ENCODE assay signal across 28 cellular contexts in the genomic region with DNA sequence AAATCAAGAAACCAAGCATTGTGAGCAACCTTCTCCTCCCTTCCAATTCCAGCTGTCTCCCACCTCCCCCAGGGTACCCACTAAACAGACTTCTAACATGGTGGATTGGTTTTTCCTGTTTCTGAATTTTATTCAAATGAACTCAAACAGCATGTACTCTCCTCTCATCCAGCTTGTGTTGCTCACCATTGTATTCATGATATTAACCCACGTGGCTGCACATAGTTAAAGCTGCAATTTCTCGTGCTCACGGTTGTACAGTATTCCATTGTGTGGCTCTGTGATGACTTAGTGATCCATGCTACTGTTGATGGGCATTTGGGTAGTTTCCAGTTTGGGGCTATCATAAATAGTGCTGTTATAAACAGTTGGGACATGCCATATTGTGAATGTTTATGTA.
"Had no signal": no experiment of that assay in that cellular context is flagged by ENCODE, and none has a peak within 500 bp of the region (broad histone marks: within the 10 kb centered on the region; RNA-seq: fewer than 3 reads in every experiment).

No MANE protein-coding gene starts in this region.

- DNase-seq: natural killer cell; occipital lobe; ovary; posterior cingulate gyrus; psoas muscle; right cardiac atrium; right lobe of liver; sigmoid colon; small intestine; stimulated activated CD4-positive, alpha-beta T cell treated with anti-CD3 and anti-CD28 coated beads, Interleukin-15, amount 100 ng/mL, for 24 hours; stimulated activated CD4-positive, alpha-beta T cell treated with anti-CD3 and anti-CD28 coated beads, Interleukin-2, amount 100 ng/mL, for 24 hours; stimulated activated CD4-positive, alpha-beta T cell treated with anti-CD3 and anti-CD28 coated beads, Interleukin-2, amount 100 ng/mL, for 48 hours; stimulated activated CD4-positive, alpha-beta T cell treated with anti-CD3 and anti-CD28 coated beads, Interleukin-4, amount 100 ng/mL, for 24 hours; stimulated activated naive B cell treated with anti-CD40 and anti-IgM and Interleukin-4, amounts not matched to agents 10 μg/mL and 1 μg/mL and 100 μg/mL, for 72 hours; stimulated activated naive CD4-positive, alpha-beta T cell treated with Interleukin-2 at 50 U/mL for 16 hours; stomach; thyroid gland; trophoblast cell; upper lobe of left lung; uterus had no signal

- H3K4me3 Mint-ChIP-seq: natural killer cell; nephron; neural progenitor cell; stimulated activated effector memory CD8-positive, alpha-beta T cell treated with anti-CD3 and anti-CD28 coated beads, Interleukin-12 subunit alpha, Interleukin-12 subunit beta, amount 100 ng/mL, for 72 hours; stimulated activated naive B cell treated with anti-CD40 and anti-IgM and Interleukin-4, amounts not matched to agents 10 μg/mL and 1 μg/mL and 100 μg/mL, for 72 hours; stimulated activated naive CD8-positive, alpha-beta T cell treated with anti-CD3 and anti-CD28 coated beads, Interleukin-15, Interleukin-2, amounts not matched to agents 100 ng/mL and 50 ng/mL, for 24 hours had no signal

- H3K4me2 ChIP-seq: neural progenitor cell had no signal

- H3K36me3 Mint-ChIP-seq: natural killer cell; neural progenitor cell; stimulated activated effector memory CD8-positive, alpha-beta T cell treated with anti-CD3 and anti-CD28 coated beads, Interleukin-12 subunit alpha, Interleukin-12 subunit beta, amount 100 ng/mL, for 72 hours; stimulated activated naive B cell treated with anti-CD40 and anti-IgM and Interleukin-4, amounts not matched to agents 10 μg/mL and 1 μg/mL and 100 μg/mL, for 72 hours had no signal

- H3K4me1 ChIP-seq: parathyroid adenoma, psoas muscle, thyroid gland, tibial nerve, upper lobe of left lung, uterus had no signal

- H3K9ac ChIP-seq: neural progenitor cell, parathyroid adenoma had no signal

- H2AFZ ChIP-seq: neural progenitor cell, parathyroid adenoma had no signal

- H3K36me3 ChIP-seq: neural progenitor cell, ovary, right lobe of liver, sigmoid colon, stomach, thoracic aorta, thyroid gland, tibial nerve, upper lobe of left lung, uterus had no signal

- H3K9me3 Mint-ChIP-seq: nephron; neural progenitor cell; stimulated activated effector memory CD8-positive, alpha-beta T cell treated with anti-CD3 and anti-CD28 coated beads, Interleukin-12 subunit alpha, Interleukin-12 subunit beta, amount 100 ng/mL, for 72 hours; stimulated activated naive B cell treated with anti-CD40 and anti-IgM and Interleukin-4, amounts not matched to agents 10 μg/mL and 1 μg/mL and 100 μg/mL, for 72 hours; stimulated activated naive CD8-positive, alpha-beta T cell treated with anti-CD3 and anti-CD28 coated beads, Interleukin-15, Interleukin-2, amounts not matched to agents 100 ng/mL and 50 ng/mL, for 24 hours had no signal

- H3K4me1 Mint-ChIP-seq: natural killer cell; stimulated activated effector memory CD8-positive, alpha-beta T cell treated with anti-CD3 and anti-CD28 coated beads, Interleukin-12 subunit alpha, Interleukin-12 subunit beta, amount 100 ng/mL, for 72 hours; stimulated activated naive B cell treated with anti-CD40 and anti-IgM and Interleukin-4, amounts not matched to agents 10 μg/mL and 1 μg/mL and 100 μg/mL, for 72 hours had no signal

- H3K27ac Mint-ChIP-seq: natural killer cell; nephron; neural progenitor cell; progenitor cell of endocrine pancreas; stimulated activated effector memory CD8-positive, alpha-beta T cell treated with anti-CD3 and anti-CD28 coated beads, Interleukin-12 subunit alpha, Interleukin-12 subunit beta, amount 100 ng/mL, for 72 hours; stimulated activated naive B cell treated with anti-CD40 and anti-IgM and Interleukin-4, amounts not matched to agents 10 μg/mL and 1 μg/mL and 100 μg/mL, for 72 hours; stimulated activated naive CD8-positive, alpha-beta T cell treated with anti-CD3 and anti-CD28 coated beads, Interleukin-15, Interleukin-2, amounts not matched to agents 100 ng/mL and 50 ng/mL, for 24 hours had no signal

- H3K4me3 ChIP-seq: neural progenitor cell, ovary, psoas muscle, right lobe of liver, sigmoid colon, stomach, thoracic aorta, thyroid gland, tibial nerve, upper lobe of left lung, uterus had no signal

- H3K27me3 ChIP-seq: neural progenitor cell, ovary, right lobe of liver, sigmoid colon, stomach, thyroid gland, tibial nerve, upper lobe of left lung, uterus had no signal

- H3K9me3 ChIP-seq: ovary, psoas muscle, right lobe of liver, sigmoid colon, stomach, thoracic aorta, thyroid gland, tibial nerve, upper lobe of left lung, uterus had no signal

- ATAC-seq: natural killer cell; psoas muscle; right cardiac atrium; right lobe of liver; stimulated activated effector memory CD8-positive, alpha-beta T cell treated with anti-CD3 and anti-CD28 coated beads, Interleukin-12 subunit alpha, Interleukin-12 subunit beta, amount 100 ng/mL, for 72 hours; stimulated activated naive B cell treated with anti-CD40 and anti-IgM and Interleukin-4, amounts not matched to agents 10 μg/mL and 1 μg/mL and 100 μg/mL, for 72 hours had no signal

- H3K27ac ChIP-seq: neural progenitor cell, ovary, parathyroid adenoma, psoas muscle, right lobe of liver, sigmoid colon, stomach, thoracic aorta, thyroid gland, tibial nerve, upper lobe of left lung, uterus had no signal

- H3K27me3 Mint-ChIP-seq: progenitor cell of endocrine pancreas; stimulated activated naive CD8-positive, alpha-beta T cell treated with anti-CD3 and anti-CD28 coated beads, Interleukin-15, Interleukin-2, amounts not matched to agents 100 ng/mL and 50 ng/mL, for 24 hours had no signal

- H3K79me2 ChIP-seq: parathyroid adenoma had no signal
